ENCODE assay signal across 8 cellular contexts in genomic region chr19:33794578-33795369, GRCh38. TPM values are rescaled to one million over a fixed set of nuclear protein-coding genes. Genes with fewer than 3 reads are reported as not detected.
DNase-seq lines count a peak whose midpoint lies in the region; ATAC-seq and TF ChIP-seq lines count a peak whose summit lies in the region.

No MANE protein-coding gene starts in this region.

- no peak for TF ChIP-seq CTCF in fibroblast of lung (conservative IDR thresholded peaks at IDR 0.05 in 1 of 2, IDR thresholded peaks at IDR 0.05 in 1 of 2; ENCODE audit: low read depth in 1 of 2, low read length in 2 of 2)
- TF ChIP-seq CTCF in osteoblast (IDR thresholded peaks at IDR 0.05; ENCODE audit: extremely low read depth, low read depth, low read length) = no peak

- H3K27ac ChIP-seq in SJCRH30 (peak overlapping the region; percentile 99), fibroblast of lung (ENCODE audit: insufficient read depth, low read length) (peak overlapping the region; percentile 27), osteoblast (ENCODE audit: low read depth, low read length) (no peak overlapping the region)

- H3K9me3 ChIP-seq in SJCRH30 (replicated peaks) (no peaks in the 10 kb centered on the region), fibroblast of lung (ENCODE audit: control insufficient read depth, insufficient read depth, low read depth, low read length) (no peaks in the 10 kb centered on the region), osteoblast (ENCODE audit: low read depth, low read length) (no peaks in the 10 kb centered on the region)

- H3K4me1 ChIP-seq in SJCRH30 = peaks cover 13% of the 10 kb centered on the region
- H3K4me1 ChIP-seq in fibroblast of lung (ENCODE audit: control insufficient read depth, extremely low read depth, insufficient read depth, low read length) = peaks cover 3% of the 10 kb centered on the region
- H3K4me1 ChIP-seq in osteoblast (ENCODE audit: insufficient read depth, low read length) = peaks cover 8% of the 10 kb centered on the region

- peak overlapping the region; percentile 35 for H2AFZ ChIP-seq in fibroblast of lung (ENCODE audit: low read length)
- peak overlapping the region; percentile 21 for H2AFZ ChIP-seq in osteoblast (ENCODE audit: low read length)

- H3K9ac ChIP-seq in fibroblast of lung (ENCODE audit: insufficient read depth, low read length) = peak overlapping the region; percentile 23

- H3K36me3 ChIP-seq in SJCRH30 = no peaks in the 10 kb centered on the region
- H3K36me3 ChIP-seq in fibroblast of lung (ENCODE audit: control insufficient read depth, insufficient read depth, low read length) = no peaks in the 10 kb centered on the region
- no peaks in the 10 kb centered on the region for H3K36me3 ChIP-seq in osteoblast (ENCODE audit: insufficient read depth, low read length)

- H4K20me1 ChIP-seq in fibroblast of lung (ENCODE audit: control insufficient read depth, extremely low read depth, insufficient read depth, low read length) (no peaks in the 10 kb centered on the region), osteoblast (ENCODE audit: insufficient read depth, low read length) (peaks cover 2% of the 10 kb centered on the region)

- H3K4me2 ChIP-seq in fibroblast of lung (ENCODE audit: extremely low read depth, insufficient read depth, low read length) (peak overlapping the region; percentile 68), osteoblast (ENCODE audit: insufficient read depth, low read length) (peak overlapping the region; percentile 78)

- H3K27me3 ChIP-seq in SJCRH30 = no peaks in the 10 kb centered on the region
- no peaks in the 10 kb centered on the region for H3K27me3 ChIP-seq in fibroblast of lung (ENCODE audit: control insufficient read depth, insufficient read depth, low read length)
- no peaks in the 10 kb centered on the region for H3K27me3 ChIP-seq in osteoblast (ENCODE audit: insufficient read depth, low read length)

- ATAC-seq in GM18502 (IDR thresholded peaks at IDR 0.05; ENCODE audit: poor library complexity, unreplicated experiment) (no peak), HG03469 (IDR thresholded peaks at IDR 0.05; ENCODE audit: unreplicated experiment) (no peak)

- in situ Hi-C loops in Caki2 (cut with HindIII; ENCODE audit: low pct_unique_long_range_greater_than_20kb, low sequenced_read_pairs) = no loop called here

- H3K79me2 ChIP-seq in fibroblast of lung (ENCODE audit: control insufficient read depth, insufficient read depth, low read length) (no peaks in the 10 kb centered on the region), osteoblast (ENCODE audit: insufficient read depth, low read length) (no peaks in the 10 kb centered on the region)

- DNase-seq in Caki2 (ENCODE audit: low read depth) = peak; percentile 22
- peak; percentile 45 to 59 for DNase-seq in SJCRH30
- DNase-seq in fibroblast of lung (ENCODE audit: low read depth in 2 of 2) = peak in 1 of 2 donors; percentile 13
- peak; percentile 86 for DNase-seq in osteoblast (ENCODE audit: insufficient read length, low spot score, missing footprints)
- no peak for DNase-seq in erythroblast (lab: John Stamatoyannopoulos, UW)
- no peak for DNase-seq in 8988T

- no peak for TF ChIP-seq POLR2A in erythroblast (IDR thresholded peaks at IDR 0.05; ENCODE audit: low read length)

- peak overlapping the region; percentile 100 for H3K4me3 ChIP-seq in SJCRH30
- H3K4me3 ChIP-seq in fibroblast of lung (replicated peaks in 1 of 4; ENCODE audit: control extremely low read depth in 1 of 4, insufficient read depth in 1 of 4, low read depth in 3 of 4, low read length in 4 of 4) = peak overlapping the region; percentile 52 to 71 (median 64)
- H3K4me3 ChIP-seq in osteoblast (ENCODE audit: insufficient read depth, low read length) = peak overlapping the region; percentile 75

RNA-seq across cellular contexts. Expression of gene KCTD15, which starts 1.9 kb away (rescaled TPM):
- total RNA-seq in Caki2 (2014; rRNA removed; shearing (Covaris generic); ENCODE audit: low replicate concordance) = 88.9 and 193 TPM in 2 replicates
- total RNA-seq in SJCRH30 (2014; rRNA removed; shearing (Covaris generic)) = 38.8 and 42.0 TPM in 2 replicates
- total RNA-seq in fibroblast of lung = 9.7 and 26.5 TPM in 2 replicates
- polyA plus RNA-seq in fibroblast of lung = 3.3 and 6.3 TPM in 2 replicates
- 3.7 and 9.4 TPM in 2 replicates for polyA plus RNA-seq in fibroblast of lung (2012)
- 3.8 and 6.2 TPM in 2 replicates for polyA minus RNA-seq in fibroblast of lung (ENCODE audit: low replicate concordance)
- total RNA-seq in osteoblast = 39.5 and 55.7 TPM in 2 replicates

Comparison
In these comparisons a context has a peak if more than half of its experiments do, and no peak if none do; other contexts are left out.
1. DNase-seq: peak in Caki2 (single experiment), SJCRH30 (2 of 2) and osteoblast (single experiment); none in erythroblast (0 of 2) and 8988T (single experiment).
2. Peak in every context shown above with its lines, with median percentiles within 50 percentile points of each other: H3K4me3 ChIP-seq.